In genomic region chr2:234512884-234513669, GRCh38 we compare ENCODE assay signal across 20 cellular contexts. TPM values are rescaled to one million over a fixed set of nuclear protein-coding genes. Genes with fewer than 3 reads are reported as not detected.
A peak's percentile ranks its signal among the peaks of the same experiment; 100 is the strongest.
DNase-seq lines count a peak whose midpoint lies in the region; ATAC-seq and TF ChIP-seq lines count a peak whose summit lies in the region.
"Had no signal": no experiment of that assay in that cellular context is flagged by ENCODE, and none has a peak within 500 bp of the region (broad histone marks: within the 10 kb centered on the region; RNA-seq: fewer than 3 reads in every experiment).

No MANE protein-coding gene starts in this region.

- no peaks in the 10 kb centered on the region for H3K36me3 ChIP-seq in mammary epithelial cell (ENCODE audit: insufficient read depth, low read length)
- H3K36me3 ChIP-seq: gastroesophageal sphincter, neural progenitor cell had no signal

- H3K9me3 Mint-ChIP-seq in MCF 10A (ENCODE audit: unreplicated experiment), result no peaks in the 10 kb centered on the region
- H3K9me3 Mint-ChIP-seq: CD4-positive, alpha-beta memory T cell; HFFc6; neural progenitor cell had no signal

- intact Hi-C loops in MCF 10A (cut with micrococcal nuclease), result no loop called here
- intact Hi-C loops in mammary epithelial cell (cut with micrococcal nuclease), result no loop called here

- H3K27me3 Mint-ChIP-seq in MCF 10A (ENCODE audit: insufficient read depth, unreplicated experiment), result peaks cover 26% of the 10 kb centered on the region

- TF ChIP-seq POLR2A in erythroblast (IDR thresholded peaks at IDR 0.05; ENCODE audit: low read length), result no peak

- no peak overlapping the region for H3K4me3 ChIP-seq in mammary epithelial cell (replicated peaks in 1 of 3; ENCODE audit: insufficient read depth in 1 of 3, low read depth in 2 of 3, low read length in 3 of 3)
- H3K4me3 ChIP-seq: gastroesophageal sphincter, neural progenitor cell had no signal

- H3K4me1 ChIP-seq in mammary epithelial cell (ENCODE audit: insufficient read depth, low read length), result no peaks in the 10 kb centered on the region
- H3K4me1 ChIP-seq: gastroesophageal sphincter had no signal

- H4K20me1 ChIP-seq in mammary epithelial cell (ENCODE audit: insufficient read depth, low read length), result no peaks in the 10 kb centered on the region

- no peak overlapping the region for H3K27ac Mint-ChIP-seq in MCF 10A (ENCODE audit: low read depth, unreplicated experiment)
- H3K27ac Mint-ChIP-seq: brain; CD4-positive, alpha-beta memory T cell; HFFc6; neural progenitor cell had no signal

- DNase-seq in MCF 10A (ENCODE audit: unreplicated experiment) (peak; percentile 14), mammary epithelial cell (no peak), NCI-H82 treated with DMSO at 0.1 percent for 48 hours (lab: John Stamatoyannopoulos, UW; ENCODE audit: unreplicated experiment) (peak; percentile 3), fibroblast of peridontal ligament (ENCODE audit: extremely low read depth) (peak; percentile 49), omental fat pad (ENCODE audit: low spot score) (no peak), GM19238 (ENCODE audit: insufficient read length, low spot score) (no peak), erythroblast (lab: John Stamatoyannopoulos, UW) (no peak)
- no peak for DNase-seq in activated T-cell treated with anti-CD3 and anti-CD28 coated beads, Interleukin-2, amount 50 U/mL, for 1 hour
- DNase-seq: activated CD4-positive, CD25-positive, alpha-beta regulatory T cell; activated naive CD4-positive, alpha-beta T cell treated with Interleukin-2 at 50 U/mL for 16 hours; CD4-positive, alpha-beta memory T cell; HFFc6; NCI-H2107; OCI-M1; right cardiac atrium; stimulated activated CD4-positive, alpha-beta T cell treated with anti-CD3 and anti-CD28 coated beads, Interleukin-2, amount 100 ng/mL, for 24 hours; stimulated activated CD8-positive, alpha-beta memory T cell treated with anti-CD3 and anti-CD28 coated beads, Interleukin-4, amount 100 ng/mL, for 48 hours had no signal

- 94% methylated on average over 14 of the region's 14 CpGs for WGBS in mammary epithelial cell (ENCODE audit: low coverage, missing lambda C conversion rate)

- BruUV-seq in MCF 10A (replicated peaks; lab: Mats Ljungman, UMichigan) (no TSS peak), mammary epithelial cell (replicated peaks; lab: Mats Ljungman, UMichigan) (no TSS peak)

- H3K27ac ChIP-seq in mammary epithelial cell (ENCODE audit: insufficient read depth, low read depth, low read length), result no peak overlapping the region
- H3K27ac ChIP-seq: gastroesophageal sphincter, neural progenitor cell had no signal

- no peaks in the 10 kb centered on the region for H3K9me3 ChIP-seq in mammary epithelial cell (replicated peaks; ENCODE audit: insufficient read depth, low read length)
- H3K9me3 ChIP-seq: gastroesophageal sphincter had no signal

- no peak for ATAC-seq in omental fat pad (ENCODE audit: low FRiP score)
- ATAC-seq: gastroesophageal sphincter, right cardiac atrium had no signal

- H3K36me3 Mint-ChIP-seq in MCF 10A (ENCODE audit: insufficient read depth, unreplicated experiment), result no peaks in the 10 kb centered on the region
- H3K36me3 Mint-ChIP-seq: brain; CD4-positive, alpha-beta memory T cell; neural progenitor cell had no signal

- CTCF ChIA-PET in MCF 10A (lab: Yijun Ruan, JAX), result interaction anchor here (1.0 kb wide), 1 partner anchor 32 kb away, joined by 4 read pairs; no protein-coding TSS in a partner anchor
- CTCF ChIA-PET in mammary epithelial cell (lab: Charles Lee; ENCODE audit: low non-redundant PET), result no interaction called here

- H3K79me2 ChIP-seq in mammary epithelial cell (ENCODE audit: insufficient read depth, low read length), result no peaks in the 10 kb centered on the region

- H3K4me2 ChIP-seq in mammary epithelial cell (ENCODE audit: insufficient read depth, low read depth, low read length), result no peak overlapping the region
- H3K4me2 ChIP-seq: neural progenitor cell had no signal

- no peak for TF ChIP-seq CTCF in MCF 10A (IDR thresholded peaks at IDR 0.05; ENCODE audit: unreplicated experiment)
- TF ChIP-seq CTCF in mammary epithelial cell (conservative IDR thresholded peaks at IDR 0.05 in 1 of 2, IDR thresholded peaks at IDR 0.05 in 1 of 2; ENCODE audit: extremely low read depth in 1 of 2, insufficient read depth in 1 of 2, low read depth in 1 of 2, low read length in 2 of 2), result no peak
- no peak for TF ChIP-seq CTCF in omental fat pad (IDR thresholded peaks at IDR 0.05)

- H3K4me3 Mint-ChIP-seq in MCF 10A (ENCODE audit: unreplicated experiment), result no peak overlapping the region
- H3K4me3 Mint-ChIP-seq: brain; CD4-positive, alpha-beta memory T cell; HFFc6; neural progenitor cell had no signal

- H3K9ac ChIP-seq in mammary epithelial cell (ENCODE audit: insufficient read depth, low read length), result no peak overlapping the region
- H3K9ac ChIP-seq: neural progenitor cell had no signal

- no peaks in the 10 kb centered on the region for H3K27me3 ChIP-seq in mammary epithelial cell (ENCODE audit: insufficient read depth, low read length)
- H3K27me3 ChIP-seq: neural progenitor cell had no signal

- POLR2A ChIA-PET in MCF 10A (lab: Yijun Ruan, JAX), result no interaction called here

- no peak overlapping the region for H2AFZ ChIP-seq in mammary epithelial cell (ENCODE audit: low read depth, low read length)
- H2AFZ ChIP-seq: neural progenitor cell had no signal

- dilution Hi-C loops in mammary epithelial cell (cut with HindIII; ENCODE audit: low sequenced_read_pairs), result no loop called here

- in situ Hi-C loops in mammary epithelial cell (cut with MboI; ENCODE audit: low sequenced_read_pairs in 2 of 2), result no loop called here

- no peaks in the 10 kb centered on the region for H3K4me1 Mint-ChIP-seq in MCF 10A (ENCODE audit: insufficient read depth, unreplicated experiment)
- H3K4me1 Mint-ChIP-seq: brain, neural progenitor cell had no signal

RNA-seq across cellular contexts. Expression of gene ARL4C, which starts 16.2 kb away (rescaled TPM):
- total RNA-seq in MCF 10A (2022), result 3.5 and 6.4 TPM in 2 replicates
- total RNA-seq in mammary epithelial cell, result 10 to 100 TPM; 94.2 to 98.9 TPM
- polyA plus RNA-seq in mammary epithelial cell, result 64.9 TPM
- 59.3 TPM for polyA minus RNA-seq in mammary epithelial cell
- total RNA-seq in omental fat pad, result 10 to 100 TPM; 13.7 to 32.2 (median 19.3) TPM

Comparison
In these comparisons a context has a peak if more than half of its experiments do, and no peak if none do; other contexts are left out.
1. DNase-seq: peak in MCF 10A (single experiment), NCI-H82 treated with DMSO at 0.1 percent for 48 hours (single experiment) and fibroblast of peridontal ligament (single experiment); none in mammary epithelial cell (single experiment), activated T-cell treated with anti-CD3 and anti-CD28 coated beads, Interleukin-2, amount 50 U/mL, for 1 hour (single experiment), omental fat pad (single experiment), GM19238 (single experiment) and erythroblast (0 of 2).